ENCODE assay signal across 31 cellular contexts in genomic region chr3:45969953-45970352, GRCh38. TPM values are rescaled to one million over a fixed set of nuclear protein-coding genes. Genes with fewer than 3 reads are reported as not detected.
DNase-seq lines count a peak whose midpoint lies in the region; ATAC-seq, FAIRE-seq and TF ChIP-seq lines count a peak whose summit lies in the region.
"Had no signal": no experiment of that assay in that cellular context is flagged by ENCODE, and none has a peak within 500 bp of the region (broad histone marks: within the 10 kb centered on the region; RNA-seq: fewer than 3 reads in every experiment).

No MANE protein-coding gene starts in this region.

- H3K9ac ChIP-seq in HepG2 (ENCODE audit: insufficient read depth, low read depth, low read length), result no peak overlapping the region
- H3K9ac ChIP-seq: BLaER1 treated with 17β-estradiol and CSF1 and Interleukin-3, amounts not matched to agents 10 nM and 100 nM had no signal

- H3K27me3 Mint-ChIP-seq in natural killer cell treated with Interleukin-12 subunit alpha and Interleukin-12 subunit beta and Interleukin-15 and Interleukin-18, amount 100 ng/mL, for 72 hours, result no peaks in the 10 kb centered on the region
- H3K27me3 Mint-ChIP-seq in natural killer cell (ENCODE audit: low read depth in 2 of 2), result no peaks in the 10 kb centered on the region
- H3K27me3 Mint-ChIP-seq in effector memory CD8-positive, alpha-beta T cell, result no peaks in the 10 kb centered on the region
- H3K27me3 Mint-ChIP-seq in progenitor cell of endocrine pancreas, result no peaks in the 10 kb centered on the region
- H3K27me3 Mint-ChIP-seq: CD4-positive, alpha-beta T cell had no signal

- TF ChIP-seq EP300 in HepG2 (IDR thresholded peaks at IDR 0.05; ENCODE audit: low read depth in 2 of 2, low read length in 2 of 2) (no peak), HepG2 (CRISPR knock-in tag; IDR thresholded peaks at IDR 0.05; ENCODE audit: borderline replicate concordance) (no peak)

- H3K4me2 ChIP-seq in HepG2 (ENCODE audit: low read depth, low read length), result no peak overlapping the region
- H3K4me2 ChIP-seq: BLaER1 treated with 17β-estradiol and CSF1 and Interleukin-3, amounts not matched to agents 10 nM and 100 nM had no signal

- in situ Hi-C loops in gastrocnemius medialis (cut with MboI; ENCODE audit: low sequenced_read_pairs in 4 of 4) (no loop called here), HepG2 (cut with HindIII; ENCODE audit: extremely low pct_ligation_motif_present, low pct_unique_long_range_greater_than_20kb) (no loop called here)

- no peak for TF ChIP-seq CTCF in natural killer cell (IDR thresholded peaks at IDR 0.05)
- no peak for TF ChIP-seq CTCF in gastrocnemius medialis (IDR thresholded peaks at IDR 0.05 in 4 of 5, conservative IDR thresholded peaks at IDR 0.05 in 1 of 5)
- no peak for TF ChIP-seq CTCF in progenitor cell of endocrine pancreas (IDR thresholded peaks at IDR 0.05; ENCODE audit: unreplicated experiment)
- no peak for TF ChIP-seq CTCF in HepG2 (CRISPR knock-in tag; IDR thresholded peaks at IDR 0.05)

- no peak overlapping the region for H2AFZ ChIP-seq in HepG2 (ENCODE audit: low read length)

- H3K4me3 ChIP-seq in gastrocnemius medialis, result no peak overlapping the region
- H3K4me3 ChIP-seq in HepG2 (replicated peaks in 1 of 3; ENCODE audit: insufficient read depth in 1 of 3, low read depth in 2 of 3, low read length in 3 of 3), result no peak overlapping the region
- H3K4me3 ChIP-seq: BLaER1 treated with 17β-estradiol and CSF1 and Interleukin-3, amounts not matched to agents 10 nM and 100 nM; SK-N-MC had no signal

- CTCF ChIA-PET in HepG2 (lab: Yijun Ruan, JAX; ENCODE audit: low intra/inter-chr PET ratio, low total read pairs), result no interaction called here

- intact Hi-C loops in natural killer cell (cut with micrococcal nuclease) (no loop called here), gastrocnemius medialis (cut with DNase I; ENCODE audit: low total_unique reads) (no loop called here), HepG2 (cut with micrococcal nuclease; ENCODE audit: unreplicated experiment) (no loop called here)

- H3K4me3 Mint-ChIP-seq in natural killer cell treated with Interleukin-12 subunit alpha and Interleukin-12 subunit beta and Interleukin-15 and Interleukin-18, amount 100 ng/mL, for 72 hours, result peak overlapping the region; percentile 13
- H3K4me3 Mint-ChIP-seq in natural killer cell (no peak overlapping the region), progenitor cell of endocrine pancreas (ENCODE audit: low read depth) (no peak overlapping the region)
- H3K4me3 Mint-ChIP-seq in effector memory CD8-positive, alpha-beta T cell, result peak overlapping the region; percentile 59 to 74
- H3K4me3 Mint-ChIP-seq: CD4-positive, alpha-beta T cell had no signal

- H3K36me3 ChIP-seq in gastrocnemius medialis (peaks cover 0 to 80% of the 10 kb centered on the region in 2 donors), HepG2 (replicated peaks in 1 of 2; ENCODE audit: control insufficient read depth in 1 of 2, insufficient read depth in 2 of 2, low read length in 2 of 2) (peaks cover 26 to 67% of the 10 kb centered on the region in 2 experiments)

- H3K27ac Mint-ChIP-seq in natural killer cell treated with Interleukin-12 subunit alpha and Interleukin-12 subunit beta and Interleukin-15 and Interleukin-18, amount 100 ng/mL, for 72 hours, result peak overlapping the region; percentile 83 to 91
- H3K27ac Mint-ChIP-seq in natural killer cell, result no peak overlapping the region
- peak overlapping the region; percentile 95 for H3K27ac Mint-ChIP-seq in effector memory CD8-positive, alpha-beta T cell
- no peak overlapping the region for H3K27ac Mint-ChIP-seq in progenitor cell of endocrine pancreas
- H3K27ac Mint-ChIP-seq: CD4-positive, alpha-beta T cell had no signal

- H3K36me3 Mint-ChIP-seq in natural killer cell treated with Interleukin-12 subunit alpha and Interleukin-12 subunit beta and Interleukin-15 and Interleukin-18, amount 100 ng/mL, for 72 hours, result peaks cover 29% of the 10 kb centered on the region
- H3K36me3 Mint-ChIP-seq in natural killer cell (peaks cover 33% of the 10 kb centered on the region), progenitor cell of endocrine pancreas (ENCODE audit: insufficient read depth) (peaks cover 21% of the 10 kb centered on the region)
- peaks cover 65% of the 10 kb centered on the region for H3K36me3 Mint-ChIP-seq in effector memory CD8-positive, alpha-beta T cell (ENCODE audit: insufficient read depth)

- H3K27me3 ChIP-seq in gastrocnemius medialis (no peaks in the 10 kb centered on the region), HepG2 (ENCODE audit: control insufficient read depth in 1 of 2, insufficient read depth in 2 of 2, low read length in 2 of 2) (no peaks in the 10 kb centered on the region)
- H3K27me3 ChIP-seq: BLaER1 treated with 17β-estradiol and CSF1 and Interleukin-3, amounts not matched to agents 10 nM and 100 nM had no signal

- H3K79me2 ChIP-seq in HepG2 (ENCODE audit: insufficient read depth, low read length), result no peaks in the 10 kb centered on the region

- no peak for TF ChIP-seq RAD21 in HepG2 (CRISPR knock-in tag; IDR thresholded peaks at IDR 0.05)

- H3K9me3 Mint-ChIP-seq in natural killer cell treated with Interleukin-12 subunit alpha and Interleukin-12 subunit beta and Interleukin-15 and Interleukin-18, amount 100 ng/mL, for 72 hours, result no peaks in the 10 kb centered on the region
- H3K9me3 Mint-ChIP-seq in natural killer cell, result no peaks in the 10 kb centered on the region
- H3K9me3 Mint-ChIP-seq in effector memory CD8-positive, alpha-beta T cell, result no peaks in the 10 kb centered on the region
- no peaks in the 10 kb centered on the region for H3K9me3 Mint-ChIP-seq in progenitor cell of endocrine pancreas (ENCODE audit: low read depth)
- H3K9me3 Mint-ChIP-seq: CD4-positive, alpha-beta T cell had no signal

- POLR2A ChIA-PET in HepG2 (lab: Yijun Ruan, JAX), result no interaction called here

- H3K9me3 ChIP-seq in gastrocnemius medialis (no peaks in the 10 kb centered on the region), HepG2 (ENCODE audit: low read length) (no peaks in the 10 kb centered on the region)
- H3K9me3 ChIP-seq: BLaER1 treated with 17β-estradiol and CSF1 and Interleukin-3, amounts not matched to agents 10 nM and 100 nM had no signal

- H3K4me1 ChIP-seq in gastrocnemius medialis (peaks cover 40 to 80% of the 10 kb centered on the region in 2 donors), HepG2 (ENCODE audit: insufficient read depth, low read length) (no peaks in the 10 kb centered on the region)

- peaks cover 31 to 79% of the 10 kb centered on the region in 2 donors for H3K4me1 Mint-ChIP-seq in natural killer cell treated with Interleukin-12 subunit alpha and Interleukin-12 subunit beta and Interleukin-15 and Interleukin-18, amount 100 ng/mL, for 72 hours (ENCODE audit: low read depth in 2 of 2)
- H3K4me1 Mint-ChIP-seq in natural killer cell (peaks cover 5 to 42% of the 10 kb centered on the region in 2 donors), progenitor cell of endocrine pancreas (ENCODE audit: low read depth) (no peaks in the 10 kb centered on the region)
- H3K4me1 Mint-ChIP-seq in effector memory CD8-positive, alpha-beta T cell (ENCODE audit: low read depth in 2 of 2), result peaks cover 73 to 87% of the 10 kb centered on the region in 2 donors

- WGBS in HepG2 (ENCODE audit: low lambda C conversion rate), result 95% methylated on average over 3 of the region's 3 CpGs

- FAIRE-seq in HepG2 (lab: Jason Lieb, UNC), result no peak
- FAIRE-seq: A204.1, GM12891, H54, RCC 7860 had no signal

- DNase-seq in natural killer cell treated with Interleukin-12 subunit alpha and Interleukin-12 subunit beta and Interleukin-15 and Interleukin-18, amount 100 ng/mL, for 72 hours (ENCODE audit: low spot score), result no peak
- DNase-seq in natural killer cell, result no peak
- no peak for DNase-seq in effector memory CD8-positive, alpha-beta T cell
- no peak for DNase-seq in gastrocnemius medialis
- no peak for DNase-seq in COLO829 (ENCODE audit: low spot score)
- DNase-seq in progenitor cell of endocrine pancreas (ENCODE audit: low spot score, unreplicated experiment), result no peak
- DNase-seq in HepG2 (ENCODE audit: low spot score), result no peak
- DNase-seq: AML-193; CD4-positive, alpha-beta T cell; DMS 273 treated with DMSO at 0.1 percent for 48 hours; DMS79; GF-D8; KBM-7; MV-4-11; NCI-H1105; NCI-H146; NCI-H1930; NCI-H2107; NCI-H524; NCI-H774; SIG-M5 had no signal

- no peak for TF ChIP-seq POLR2A in gastrocnemius medialis (IDR thresholded peaks at IDR 0.05)
- no peak for TF ChIP-seq POLR2A in HepG2 (IDR thresholded peaks at IDR 0.05; ENCODE audit: insufficient read depth in 1 of 2, low read depth in 2 of 2, low read length in 2 of 2)

- ATAC-seq in natural killer cell treated with Interleukin-12 subunit alpha and Interleukin-12 subunit beta and Interleukin-15 and Interleukin-18, amount 100 ng/mL, for 72 hours, result peak in 1 of 2 donors; percentile 56
- ATAC-seq in natural killer cell (no peak), gastrocnemius medialis (no peak), HepG2 (no peak), GM21723 (IDR thresholded peaks at IDR 0.05; ENCODE audit: unreplicated experiment) (no peak)
- no peak for ATAC-seq in effector memory CD8-positive, alpha-beta T cell (replicated peaks)

- no TSS peak for BruUV-seq in HepG2 (replicated peaks; lab: Mats Ljungman, UMichigan)

- no peaks in the 10 kb centered on the region for H4K20me1 ChIP-seq in HepG2 (ENCODE audit: insufficient read depth, low read length)
- H4K20me1 ChIP-seq: BLaER1 treated with 17β-estradiol and CSF1 and Interleukin-3, amounts not matched to agents 10 nM and 100 nM had no signal

- H3K27ac ChIP-seq in gastrocnemius medialis, result peak overlapping the region; percentile 73 to 100 (median 98)
- H3K27ac ChIP-seq in HepG2 (ENCODE audit: extremely low read length, insufficient read depth, low read length), result no peak overlapping the region
- H3K27ac ChIP-seq: SK-N-MC had no signal

RNA-seq across cellular contexts. Expression of gene FYCO1, which starts 25.7 kb away (rescaled TPM):
- total RNA-seq in natural killer cell treated with Interleukin-12 subunit alpha and Interleukin-12 subunit beta and Interleukin-15 and Interleukin-18, amount 100 ng/mL, for 72 hours, result 10 to 100 TPM; 14.6 to 30.3 TPM
- 10 to 100 TPM; 23.0 to 28.4 (median 27.5) TPM for total RNA-seq in natural killer cell
- total RNA-seq in gastrocnemius medialis, result 10 to 100 TPM; 47.4 to 99.8 (median 84.2) TPM
- 17.0 and 18.0 TPM in 2 replicates for total RNA-seq in progenitor cell of endocrine pancreas
- 2.7 and 4.9 TPM in 2 replicates for total RNA-seq in HepG2 (2016; rRNA removed; fragmentation: Illumina TruSeq; extraction: Trizol)
- 0.44 and 0.51 TPM in 2 replicates for total RNA-seq in HepG2 (2016; cell fraction: cytosol; rRNA removed; fragmentation: Illumina TruSeq; extraction: Trizol; ENCODE audit: low read depth)
- total RNA-seq in HepG2 (2016; cell fraction: insoluble cytoplasmic fraction; rRNA removed; fragmentation: Illumina TruSeq; extraction: Trizol), result 2.3 and 4.4 TPM in 2 replicates
- total RNA-seq in HepG2 (2016; cell fraction: membrane; rRNA removed; fragmentation: Illumina TruSeq; extraction: Trizol), result 1.7 and 1.8 TPM in 2 replicates
- 6.1 and 6.5 TPM in 2 replicates for total RNA-seq in HepG2 (2016; cell fraction: nucleus; rRNA removed; fragmentation: Illumina TruSeq; extraction: Trizol)
- 4.2 and 6.0 TPM in 2 replicates for polyA plus RNA-seq in HepG2 (2011; rRNA removed)
- polyA plus RNA-seq in HepG2 (2011; cell fraction: cytosol; rRNA removed), result 2.8 and 3.3 TPM in 2 replicates
- polyA plus RNA-seq in HepG2 (2011; cell fraction: nucleus; rRNA removed), result 7.9 and 8.8 TPM in 2 replicates
- polyA plus RNA-seq in HepG2 (2012), result 4.1 and 4.9 TPM in 2 replicates
- 0.37 and 0.40 TPM in 2 replicates for polyA plus RNA-seq in HepG2 (2016; cell fraction: cytosol; fragmentation: Illumina TruSeq; extraction: Trizol; ENCODE audit: low read depth)
- 4.1 and 5.1 TPM in 2 replicates for polyA plus RNA-seq in HepG2 (2016; cell fraction: insoluble cytoplasmic fraction; fragmentation: Illumina TruSeq; extraction: Trizol; ENCODE audit: low read depth)
- polyA plus RNA-seq in HepG2 (2016; cell fraction: membrane; fragmentation: Illumina TruSeq; extraction: Trizol; ENCODE audit: low read depth), result 0.71 and 0.74 TPM in 2 replicates
- polyA plus RNA-seq in HepG2 (2016; cell fraction: nucleus; fragmentation: Illumina TruSeq; extraction: Trizol; ENCODE audit: insufficient read depth, low read depth), result 7.0 and 7.3 TPM in 2 replicates
- polyA minus RNA-seq in HepG2 (2011; rRNA and poly(A)+ RNA removed; ENCODE audit: low replicate concordance), result 15.1 and 17.0 TPM in 2 replicates
- 3.4 and 4.2 TPM in 2 replicates for polyA minus RNA-seq in HepG2 (2011; cell fraction: cytosol; rRNA and poly(A)+ RNA removed)
- polyA minus RNA-seq in HepG2 (2011; cell fraction: nucleus; rRNA and poly(A)+ RNA removed), result 10.8 and 19.3 TPM in 2 replicates

RNA-seq across cellular contexts. Expression of gene CXCR6, which starts 26.7 kb away (rescaled TPM):
- 1 to 10 TPM; 4.0 to 5.3 TPM for total RNA-seq in natural killer cell treated with Interleukin-12 subunit alpha and Interleukin-12 subunit beta and Interleukin-15 and Interleukin-18, amount 100 ng/mL, for 72 hours
- total RNA-seq in natural killer cell, result 1 to 10 TPM in 2 of 3 donors, under 1 TPM in 1; 0.95 to 2.1 (median 1.7) TPM
- under 1 TPM in 2 of 4 donors, not detected in 2; 0.29 to 0.51 TPM for total RNA-seq in gastrocnemius medialis
- not detected in 2 replicates for total RNA-seq in progenitor cell of endocrine pancreas
- not detected in 2 replicates for total RNA-seq in HepG2 (2016; rRNA removed; fragmentation: Illumina TruSeq; extraction: Trizol)
- total RNA-seq in HepG2 (2016; cell fraction: cytosol; rRNA removed; fragmentation: Illumina TruSeq; extraction: Trizol; ENCODE audit: low read depth), result not detected in 2 replicates
- total RNA-seq in HepG2 (2016; cell fraction: insoluble cytoplasmic fraction; rRNA removed; fragmentation: Illumina TruSeq; extraction: Trizol), result not detected in 2 replicates
- total RNA-seq in HepG2 (2016; cell fraction: membrane; rRNA removed; fragmentation: Illumina TruSeq; extraction: Trizol), result not detected in 2 replicates
- not detected in 2 replicates for total RNA-seq in HepG2 (2016; cell fraction: nucleus; rRNA removed; fragmentation: Illumina TruSeq; extraction: Trizol)
- not detected in 2 replicates for polyA plus RNA-seq in HepG2 (2011; rRNA removed)
- polyA plus RNA-seq in HepG2 (2011; cell fraction: cytosol; rRNA removed), result not detected in 2 replicates
- not detected in 2 replicates for polyA plus RNA-seq in HepG2 (2011; cell fraction: nucleus; rRNA removed)
- 0.07 and 0.17 TPM in 2 replicates for polyA plus RNA-seq in HepG2 (2012)
- polyA plus RNA-seq in HepG2 (2016; cell fraction: cytosol; fragmentation: Illumina TruSeq; extraction: Trizol; ENCODE audit: low read depth), result not detected in 2 replicates
- not detected in 2 replicates for polyA plus RNA-seq in HepG2 (2016; cell fraction: insoluble cytoplasmic fraction; fragmentation: Illumina TruSeq; extraction: Trizol; ENCODE audit: low read depth)
- not detected in 2 replicates for polyA plus RNA-seq in HepG2 (2016; cell fraction: membrane; fragmentation: Illumina TruSeq; extraction: Trizol; ENCODE audit: low read depth)
- polyA plus RNA-seq in HepG2 (2016; cell fraction: nucleus; fragmentation: Illumina TruSeq; extraction: Trizol; ENCODE audit: insufficient read depth, low read depth), result not detected in 2 replicates
- not detected in 2 replicates for polyA minus RNA-seq in HepG2 (2011; rRNA and poly(A)+ RNA removed; ENCODE audit: low replicate concordance)
- polyA minus RNA-seq in HepG2 (2011; cell fraction: cytosol; rRNA and poly(A)+ RNA removed), result not detected in 2 replicates
- polyA minus RNA-seq in HepG2 (2011; cell fraction: nucleus; rRNA and poly(A)+ RNA removed), result not detected in 2 replicates
- total RNA-seq: HT1080, LHCN-M2, MCF 10A had no signal

RNA-seq across cellular contexts. Expression of gene XCR1, which starts 57.3 kb away (rescaled TPM):
- total RNA-seq in natural killer cell treated with Interleukin-12 subunit alpha and Interleukin-12 subunit beta and Interleukin-15 and Interleukin-18, amount 100 ng/mL, for 72 hours, result not detected
- under 1 TPM in 1 of 3 donors, not detected in 2; 0.21 TPM for total RNA-seq in natural killer cell
- under 1 TPM in 1 of 4 donors, not detected in 3; 0.04 TPM for total RNA-seq in gastrocnemius medialis
- total RNA-seq in progenitor cell of endocrine pancreas, result not detected in 2 replicates
- not detected in 2 replicates for total RNA-seq in HepG2 (2016; rRNA removed; fragmentation: Illumina TruSeq; extraction: Trizol)
- not detected in 2 replicates for total RNA-seq in HepG2 (2016; cell fraction: cytosol; rRNA removed; fragmentation: Illumina TruSeq; extraction: Trizol; ENCODE audit: low read depth)
- total RNA-seq in HepG2 (2016; cell fraction: insoluble cytoplasmic fraction; rRNA removed; fragmentation: Illumina TruSeq; extraction: Trizol), result not detected in 2 replicates
- total RNA-seq in HepG2 (2016; cell fraction: membrane; rRNA removed; fragmentation: Illumina TruSeq; extraction: Trizol), result not detected in 2 replicates
- not detected in 2 replicates for total RNA-seq in HepG2 (2016; cell fraction: nucleus; rRNA removed; fragmentation: Illumina TruSeq; extraction: Trizol)
- polyA plus RNA-seq in HepG2 (2011; rRNA removed), result not detected in 2 replicates
- polyA plus RNA-seq in HepG2 (2011; cell fraction: cytosol; rRNA removed), result not detected in 2 replicates
- polyA plus RNA-seq in HepG2 (2011; cell fraction: nucleus; rRNA removed), result not detected in 2 replicates
- polyA plus RNA-seq in HepG2 (2012), result not detected in 2 replicates
- polyA plus RNA-seq in HepG2 (2016; cell fraction: cytosol; fragmentation: Illumina TruSeq; extraction: Trizol; ENCODE audit: low read depth), result not detected in 2 replicates
- not detected in 2 replicates for polyA plus RNA-seq in HepG2 (2016; cell fraction: insoluble cytoplasmic fraction; fragmentation: Illumina TruSeq; extraction: Trizol; ENCODE audit: low read depth)
- not detected in 2 replicates for polyA plus RNA-seq in HepG2 (2016; cell fraction: membrane; fragmentation: Illumina TruSeq; extraction: Trizol; ENCODE audit: low read depth)
- not detected in 2 replicates for polyA plus RNA-seq in HepG2 (2016; cell fraction: nucleus; fragmentation: Illumina TruSeq; extraction: Trizol; ENCODE audit: insufficient read depth, low read depth)
- 0.05 TPM in 1 of 2 replicates, not detected in the other for polyA minus RNA-seq in HepG2 (2011; rRNA and poly(A)+ RNA removed; ENCODE audit: low replicate concordance)
- polyA minus RNA-seq in HepG2 (2011; cell fraction: cytosol; rRNA and poly(A)+ RNA removed), result not detected in 2 replicates
- not detected in 2 replicates for polyA minus RNA-seq in HepG2 (2011; cell fraction: nucleus; rRNA and poly(A)+ RNA removed)
- total RNA-seq: HT1080, MCF 10A had no signal

Comparison
In these comparisons a context has a peak if more than half of its experiments do, and no peak if none do; other contexts are left out.
1. H3K27ac Mint-ChIP-seq: peak in natural killer cell treated with Interleukin-12 subunit alpha and Interleukin-12 subunit beta and Interleukin-15 and Interleukin-18, amount 100 ng/mL, for 72 hours (2 of 2) and effector memory CD8-positive, alpha-beta T cell (2 of 2); none in natural killer cell (0 of 2) and progenitor cell of endocrine pancreas (single experiment).
2. H3K4me3 Mint-ChIP-seq: peak in natural killer cell treated with Interleukin-12 subunit alpha and Interleukin-12 subunit beta and Interleukin-15 and Interleukin-18, amount 100 ng/mL, for 72 hours (single experiment) and effector memory CD8-positive, alpha-beta T cell (2 of 2); none in natural killer cell (single experiment) and progenitor cell of endocrine pancreas (single experiment).